Comparison of ENCODE assay signal across 14 cellular contexts in genomic region chr11:74672332-74672955, GRCh38. TPM values are rescaled to one million over a fixed set of nuclear protein-coding genes. Genes with fewer than 3 reads are reported as not detected.
DNase-seq lines count a peak whose midpoint lies in the region; ATAC-seq and TF ChIP-seq lines count a peak whose summit lies in the region.
"Had no signal": no experiment of that assay in that cellular context is flagged by ENCODE, and none has a peak within 500 bp of the region (broad histone marks: within the 10 kb centered on the region; RNA-seq: fewer than 3 reads in every experiment).

No MANE protein-coding gene starts in this region.

- peak overlapping the region; percentile 73; the same call in 1 of the 2 replicates for H3K4me3 Mint-ChIP-seq in HFFc6
- H3K4me3 Mint-ChIP-seq: effector memory CD8-positive, alpha-beta T cell had no signal

- in situ Hi-C loops in brain microvascular endothelial cell (cut with HindIII; ENCODE audit: low pct_ligation_motif_present, low sequenced_read_pairs): no loop called here

- peaks cover 0 to 19% (median 7%) of the 10 kb centered on the region in 6 donors for H3K4me1 ChIP-seq in spleen
- H3K4me1 ChIP-seq: thyroid gland had no signal

- H3K27me3 Mint-ChIP-seq in HFFc6 (ENCODE audit: insufficient read depth): no peaks in the 10 kb centered on the region
- H3K27me3 Mint-ChIP-seq: effector memory CD8-positive, alpha-beta T cell had no signal

- peaks cover 43% of the 10 kb centered on the region for H3K4me1 Mint-ChIP-seq in HFFc6 (ENCODE audit: low read depth)

- no peaks in the 10 kb centered on the region for H3K9me3 ChIP-seq in spleen
- H3K9me3 ChIP-seq: thyroid gland had no signal

- peak; percentile 15 for DNase-seq in HFFc6
- DNase-seq in brain microvascular endothelial cell: no peak
- peak; percentile 47 for DNase-seq in kidney tubule cell (ENCODE audit: low spot score)
- DNase-seq in spleen: no peak
- no peak for DNase-seq in activated T-cell treated with anti-CD3 and anti-CD28 coated beads, Interleukin-2, amount 50 U/mL, for 1 hour
- DNase-seq in NK-92 (lab: John Stamatoyannopoulos, UW; ENCODE audit: unreplicated experiment): no peak
- DNase-seq: activated CD4-positive, alpha-beta T cell treated with anti-CD3 and anti-CD28 coated beads for 4 hours; activated naive CD4-positive, alpha-beta T cell treated with Interleukin-2 at 50 U/mL for 16 hours; effector memory CD8-positive, alpha-beta T cell; NCI-H1048 had no signal

- WGBS in spleen, 5 donors: 62 to 84% (median 78%) methylated on average over 4 of the region's 4 CpGs

- no peak for TF ChIP-seq POLR2A in spleen (IDR thresholded peaks at IDR 0.05)

- TF ChIP-seq CTCF in HFFc6 (IDR thresholded peaks at IDR 0.05) (peak; percentile 25; the same call in 1 of the 2 replicates), brain microvascular endothelial cell (IDR thresholded peaks at IDR 0.05; ENCODE audit: low read depth, low read length, missing control alignments) (no peak), spleen (IDR thresholded peaks at IDR 0.05 in 8 of 11, conservative IDR thresholded peaks at IDR 0.05 in 3 of 11) (no peak)

- no peaks in the 10 kb centered on the region for H3K27me3 ChIP-seq in brain microvascular endothelial cell (replicated peaks)
- no peaks in the 10 kb centered on the region for H3K27me3 ChIP-seq in spleen (replicated peaks in 1 of 7)
- H3K27me3 ChIP-seq: thyroid gland had no signal

- peak overlapping the region; percentile 99 for H3K27ac ChIP-seq in brain microvascular endothelial cell
- peak overlapping the region; percentile 11 to 71 (median 55) for H3K27ac ChIP-seq in spleen
- H3K27ac ChIP-seq: HL-60, thyroid gland had no signal

- H3K36me3 ChIP-seq in brain microvascular endothelial cell (replicated peaks) (no peaks in the 10 kb centered on the region), spleen (no peaks in the 10 kb centered on the region)
- H3K36me3 ChIP-seq: thyroid gland had no signal

- H3K4me3 ChIP-seq in brain microvascular endothelial cell (ENCODE audit: low read depth, low read length): no peak overlapping the region
- H3K4me3 ChIP-seq in spleen: no peak overlapping the region
- H3K4me3 ChIP-seq: thyroid gland had no signal

- peak overlapping the region; percentile 100 for H3K27ac Mint-ChIP-seq in HFFc6
- H3K27ac Mint-ChIP-seq: effector memory CD8-positive, alpha-beta T cell had no signal

- no peak for ATAC-seq in HG02870 (IDR thresholded peaks at IDR 0.05; ENCODE audit: unreplicated experiment)
- ATAC-seq: effector memory CD8-positive, alpha-beta T cell had no signal

- intact Hi-C loops in spleen (cut with DNase I; ENCODE audit: low total_unique reads): no loop called here

- H3K36me3 Mint-ChIP-seq in HFFc6 (ENCODE audit: low read depth): no peaks in the 10 kb centered on the region

- no peaks in the 10 kb centered on the region; the same call in 1 of the 2 replicates for H3K9me3 Mint-ChIP-seq in HFFc6
- H3K9me3 Mint-ChIP-seq: effector memory CD8-positive, alpha-beta T cell had no signal

RNA-seq across cellular contexts. Expression of gene CHRDL2, which starts 58.8 kb away (rescaled TPM):
- total RNA-seq in HFFc6 (2021; fragmentation: NEBNext Ultra II Directional; extraction: Animal tissue kit (Norgen Biotek cat#: 25700)): not detected
- 1 to 10 TPM in 3 of 7 donors, not detected in 4; 1.5 to 2.2 (median 1.7) TPM for total RNA-seq in spleen
- under 1 TPM in 2 of 3 donors, not detected in 1; 0.24 to 0.91 TPM for polyA plus RNA-seq in spleen
- total RNA-seq: occipital lobe, thyroid gland had no signal

Comparison
In these comparisons a context has a peak if more than half of its experiments do, and no peak if none do; other contexts are left out.
1. DNase-seq: peak in HFFc6 (single experiment) and kidney tubule cell (single experiment); none in brain microvascular endothelial cell (single experiment), spleen (single experiment), activated T-cell treated with anti-CD3 and anti-CD28 coated beads, Interleukin-2, amount 50 U/mL, for 1 hour (single experiment) and NK-92 (single experiment).